In the genomic region with DNA sequence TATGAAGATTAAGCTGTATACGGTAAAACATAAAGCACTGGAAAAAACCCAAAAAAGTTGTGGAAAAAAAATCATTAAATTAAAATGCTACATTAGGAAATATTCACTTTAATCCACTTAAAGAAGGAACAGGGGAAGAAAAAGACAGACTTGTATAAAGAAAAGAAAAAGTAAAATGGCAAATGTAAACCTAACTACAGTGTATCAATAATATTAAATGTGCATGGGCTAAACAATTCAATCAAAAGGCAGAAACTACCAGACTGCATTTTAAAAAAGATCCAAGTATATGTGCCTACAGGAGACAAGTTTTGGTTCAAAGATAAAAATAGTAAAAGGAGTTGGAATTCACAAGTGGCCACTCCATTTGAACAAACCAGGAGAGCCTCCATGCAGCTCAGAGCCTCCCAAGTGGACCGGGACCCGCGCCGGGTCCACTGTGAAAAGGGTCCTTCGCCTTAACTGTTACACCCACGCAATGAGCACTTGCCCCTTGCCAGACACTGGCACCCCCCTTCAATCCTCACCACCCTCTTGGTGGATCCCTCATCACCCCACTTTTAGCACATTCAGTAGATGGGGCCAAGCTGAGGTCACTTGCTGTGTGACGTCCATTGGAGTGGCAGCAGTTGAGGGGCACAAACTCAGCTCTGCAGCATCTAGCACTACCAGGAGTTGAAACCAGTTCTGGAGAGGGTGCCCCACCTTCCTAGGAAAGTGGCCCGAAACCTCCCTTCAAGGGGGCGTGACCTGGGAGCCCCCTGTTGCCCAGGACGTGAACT, we compare ENCODE assay signal across 8 cellular contexts. TPM values are rescaled to one million over a fixed set of nuclear protein-coding genes. Genes with fewer than 3 reads are reported as not detected.
DNase-seq lines count a peak whose midpoint lies in the region; ATAC-seq and TF ChIP-seq lines count a peak whose summit lies in the region.

No MANE protein-coding gene starts in this region.

- peaks cover 7% of the 10 kb centered on the region for H3K9me3 ChIP-seq in adipocyte (ENCODE audit: control insufficient read depth, low read length)
- H3K9me3 ChIP-seq in thyroid gland, result no peaks in the 10 kb centered on the region

- H3K27me3 ChIP-seq in HL-60 (ENCODE audit: insufficient read depth, poor library complexity, severe bottlenecking), result no peaks in the 10 kb centered on the region
- H3K27me3 ChIP-seq in adipocyte (replicated peaks; ENCODE audit: control insufficient read depth, insufficient read depth, low read length), result no peaks in the 10 kb centered on the region
- no peaks in the 10 kb centered on the region for H3K27me3 ChIP-seq in thyroid gland

- DNase-seq in HL-60 (ENCODE audit: low read depth in 1 of 2, low spot score in 1 of 2) (peak in 1 of 2 experiments; percentile 31), adipocyte (ENCODE audit: low read depth) (peak; percentile 23), kidney tubule cell (ENCODE audit: low spot score) (peak; percentile 21), thyroid gland (no peak), posterior vena cava (ENCODE audit: low spot score) (no peak)
- no peak for DNase-seq in effector CD8-positive, alpha-beta T cell (lab: John Stamatoyannopoulos, UW)

- intact Hi-C loops in thyroid gland (cut with DNase I) (loop anchor here (5.0 kb wide), 1 partner anchor 42 kb away; the partner anchor contains the start of genes CEP104 and DFFB), posterior vena cava (cut with DNase I) (loop anchor here in 1 of 2 donors (1.0 kb wide), 1 partner anchor 38 kb away; no protein-coding TSS in a partner anchor)

- TF ChIP-seq POLR2A in thyroid gland (IDR thresholded peaks at IDR 0.05), result no peak

- peak overlapping the region; percentile 97 for H3K9ac ChIP-seq in adipocyte (ENCODE audit: low read length)

- H3K27ac ChIP-seq in C4-2B (peak overlapping the region; percentile 95), HL-60 (replicated peaks) (peak overlapping the region; percentile 99), thyroid gland (peak overlapping the region; percentile 88 to 99 (median 97))

- 23 to 39% methylated on average over 8 to 11 of the region's 11 CpGs for WGBS in thyroid gland, 2 donors

- no peak for ATAC-seq in GM21526 (IDR thresholded peaks at IDR 0.05; ENCODE audit: low FRiP score, unreplicated experiment)

- H3K4me1 ChIP-seq in adipocyte (ENCODE audit: control insufficient read depth, insufficient read depth, low read length), result peaks cover 12% of the 10 kb centered on the region
- peaks cover 4 to 10% of the 10 kb centered on the region in 2 donors for H3K4me1 ChIP-seq in thyroid gland

- peak overlapping the region; percentile 91 for H3K4me3 ChIP-seq in HL-60 (replicated peaks; ENCODE audit: insufficient read depth, low read length)
- H3K4me3 ChIP-seq in adipocyte (ENCODE audit: low read length), result peak overlapping the region; percentile 97
- H3K4me3 ChIP-seq in thyroid gland (replicated peaks in 1 of 3), result peak overlapping the region; percentile 52 to 95 (median 78)

- H3K36me3 ChIP-seq in adipocyte (ENCODE audit: control insufficient read depth, insufficient read depth, low read length, severe bottlenecking) (no peaks in the 10 kb centered on the region), thyroid gland (no peaks in the 10 kb centered on the region)

- TF ChIP-seq CTCF in C4-2B (conservative IDR thresholded peaks at IDR 0.05) (no peak; the same call in 1 of the 2 replicates), HL-60 (IDR thresholded peaks at IDR 0.05; ENCODE audit: insufficient read depth, low read length) (no peak), thyroid gland (IDR thresholded peaks at IDR 0.05) (no peak)

RNA-seq across cellular contexts. Expression of gene C1orf174, which starts 0.9 kb away (rescaled TPM):
- total RNA-seq in thyroid gland, result 10 to 100 TPM; 27.3 to 36.6 (median 32.7) TPM
- total RNA-seq in posterior vena cava, result 10 to 100 TPM; 18.7 to 20.4 TPM

RNA-seq across cellular contexts. Expression of gene DFFB, which starts 41.9 kb away (rescaled TPM):
- total RNA-seq in thyroid gland (1 to 10 TPM; 5.1 to 8.6 (median 6.8) TPM), posterior vena cava (1 to 10 TPM; 4.8 to 5.2 TPM)

RNA-seq across cellular contexts. Expression of gene CEP104, which starts 42.2 kb away (rescaled TPM):
- total RNA-seq in thyroid gland, result 10 to 100 TPM; 26.0 to 41.6 (median 30.8) TPM
- total RNA-seq in posterior vena cava, result 10 to 100 TPM; 40.1 to 57.9 TPM

Comparison
In these comparisons a context has a peak if more than half of its experiments do, and no peak if none do; other contexts are left out.
1. DNase-seq: peak in adipocyte (single experiment) and kidney tubule cell (single experiment); none in thyroid gland (0 of 2), posterior vena cava (single experiment) and effector CD8-positive, alpha-beta T cell (single experiment).
2. Peak in every context shown above with its lines, with median percentiles within 50 percentile points of each other: H3K27ac ChIP-seq and H3K4me3 ChIP-seq.